ENCODE assay signal across 25 cellular contexts in genomic region chr5:91022518-91022917, GRCh38.
A peak's percentile ranks its signal among the peaks of the same experiment; 100 is the strongest.
DNase-seq lines count a peak whose midpoint lies in the region; ATAC-seq and TF ChIP-seq lines count a peak whose summit lies in the region.
"Had no signal": no experiment of that assay in that cellular context is flagged by ENCODE, and none has a peak within 500 bp of the region (broad histone marks: within the 10 kb centered on the region; RNA-seq: fewer than 3 reads in every experiment).

No MANE protein-coding gene starts in this region.

- intact Hi-C loops in A673 (cut with micrococcal nuclease; ENCODE audit: unreplicated experiment) = no loop called here
- intact Hi-C loops in left cardiac atrium (cut with DNase I) = no loop called here

- BruUV-seq in A673 (replicated peaks; lab: Mats Ljungman, UMichigan) = no TSS peak

- no peaks in the 10 kb centered on the region for H3K36me3 ChIP-seq in A673 (ENCODE audit: insufficient read depth, low read length, poor library complexity, severe bottlenecking)
- H3K36me3 ChIP-seq: gastrocnemius medialis, sigmoid colon, WERI-Rb-1 had no signal

- H3K4me3 ChIP-seq in A673 (ENCODE audit: low read depth, low read length, poor library complexity, severe bottlenecking) = no peak overlapping the region
- H3K4me3 ChIP-seq: gastrocnemius medialis, sigmoid colon had no signal

- CTCF ChIA-PET in A673 (lab: Charles Lee) = no interaction called here

- DNase-seq in A673 (ENCODE audit: low spot score) (peak; percentile 12), LoVo (ENCODE audit: low spot score) (peak; percentile 9), NCI-H774 (lab: John Stamatoyannopoulos, UW) (peak; percentile 43), myocyte (ENCODE audit: low read depth) (peak; percentile 11), GM03348 (ENCODE audit: low spot score) (no peak), left cardiac atrium (no peak)
- no peak for DNase-seq in activated CD4-positive, alpha-beta T cell treated with anti-CD3 and anti-CD28 coated beads, Interleukin-2, amount 50 U/mL, for 4 hours
- DNase-seq: ACHN; activated CD4-positive, alpha-beta T cell treated with anti-CD3 and anti-CD28 coated beads, Interleukin-2, amount 10 ng/mL, durations not matched to agents 24 days and 14 days; activated gamma-delta T cell; activated naive CD8-positive, alpha-beta T cell treated with anti-CD3 and anti-CD28 coated beads, Interleukin-2, amount 10 ng/mL, durations not matched to agents 7 days and 5 days; activated T-cell treated with anti-CD3 and anti-CD28 coated beads, Interleukin-2, amount 50 U/mL, for 24 hours; caudate nucleus; dermis blood vessel endothelial cell; DND-41; gastrocnemius medialis; HFFc6; Karpas-422; NCI-H2107; NCI-H446 treated with DMSO at 0.1 percent for 48 hours; sigmoid colon; WERI-Rb-1 had no signal

- no peaks in the 10 kb centered on the region for H3K9me3 ChIP-seq in A673 (ENCODE audit: low read depth, low read length, poor library complexity, severe bottlenecking)
- H3K9me3 ChIP-seq: gastrocnemius medialis, sigmoid colon had no signal

- H3K27ac ChIP-seq in A673 (ENCODE audit: low read depth, low read length, poor library complexity, severe bottlenecking) = no peak overlapping the region
- H3K27ac ChIP-seq: gastrocnemius medialis, HL-60, WERI-Rb-1 had no signal

- POLR2A ChIA-PET in A673 (lab: Charles Lee; ENCODE audit: low non-redundant PET) = no interaction called here

- TF ChIP-seq CTCF in A673 (conservative IDR thresholded peaks at IDR 0.05; ENCODE audit: low read depth, low read length) = no peak

- no peaks in the 10 kb centered on the region for H3K27me3 ChIP-seq in A673 (replicated peaks; ENCODE audit: insufficient read depth, low read depth, low read length, poor library complexity)
- H3K27me3 ChIP-seq: gastrocnemius medialis, sigmoid colon had no signal

- peaks cover 41% of the 10 kb centered on the region for H3K4me1 ChIP-seq in A673 (ENCODE audit: insufficient read depth, low read length, poor library complexity, severe bottlenecking)

- ATAC-seq in GM18520 (IDR thresholded peaks at IDR 0.05; ENCODE audit: unreplicated experiment) (no peak), left cardiac atrium (no peak)
- ATAC-seq: gastrocnemius medialis, Panc1 had no signal

Comparison
In these comparisons a context has a peak if more than half of its experiments do, and no peak if none do; other contexts are left out.
1. DNase-seq: peak in A673 (single experiment), LoVo (single experiment), NCI-H774 (single experiment) and myocyte (single experiment); none in activated CD4-positive, alpha-beta T cell treated with anti-CD3 and anti-CD28 coated beads, Interleukin-2, amount 50 U/mL, for 4 hours (0 of 2), GM03348 (single experiment) and left cardiac atrium (single experiment).